In genomic region chr1:171742577-171742922, GRCh38 we compare ENCODE assay signal across 2 cellular contexts.
TF ChIP-seq lines count a peak whose summit lies in the region.

No MANE protein-coding gene starts in this region.

TF ChIP-seq in PFSK-1, 5 proteins besides CTCF, POLR2A, EP300 and RAD21 (continued from another document):
- TF ChIP-seq REST (IDR thresholded peaks at IDR 0.05; ENCODE audit: insufficient read depth in 1 of 2, low read depth in 2 of 2, low read length in 2 of 2): no peak
TF ChIP-seq in PFSK-1: peak in this region for 1.

TF ChIP-seq in K562, 482 proteins besides CTCF, POLR2A, EP300 and RAD21 (continued from another document):
- TF ChIP-seq DPF2 (IDR thresholded peaks at IDR 0.05) (0 out of 2 replicates have a peak, but pooled peaks have one; percentile 11), ZNF668 (CRISPR knock-in tag; IDR thresholded peaks at IDR 0.05) (no peak), CXXC5 (CRISPR knock-in tag; IDR thresholded peaks at IDR 0.05) (no peak), NR2F6 (CRISPR knock-in tag; IDR thresholded peaks at IDR 0.05) (no peak), ZNF133 (CRISPR knock-in tag; IDR thresholded peaks at IDR 0.05) (no peak), SLC30A9 (CRISPR knock-in tag; IDR thresholded peaks at IDR 0.05) (no peak), MCM5 (IDR thresholded peaks at IDR 0.05; ENCODE audit: low read depth) (no peak), ZFX (CRISPR knock-in tag; IDR thresholded peaks at IDR 0.05) (0 out of 2 replicates have a peak, but pooled peaks have one; percentile 11), POLR2H (tag; IDR thresholded peaks at IDR 0.05; ENCODE audit: low read depth) (peak; percentile 32; the same call in 1 of the 2 replicates), EGR1 (conservative IDR thresholded peaks at IDR 0.05) (0 out of 2 replicates have a peak, but pooled peaks have one; percentile 31), ZFP1 (CRISPR knock-in tag; IDR thresholded peaks at IDR 0.05) (0 out of 2 replicates have a peak, but pooled peaks have one; percentile 41), ZKSCAN1 (IDR thresholded peaks at IDR 0.05; ENCODE audit: low read depth, low read length) (no peak), ZBTB8A (IDR thresholded peaks at IDR 0.05; ENCODE audit: partially characterized antibody) (no peak), CBFA2T3 (IDR thresholded peaks at IDR 0.05) (no peak), ZEB2 (IDR thresholded peaks at IDR 0.05) (0 out of 2 replicates have a peak, but pooled peaks have one; percentile 10), GABPA (tag; conservative IDR thresholded peaks at IDR 0.05; ENCODE audit: low read depth) (no peak), GATA2 (CRISPR knock-in tag; IDR thresholded peaks at IDR 0.05) (peak; percentile 67), RERE (CRISPR knock-in tag; IDR thresholded peaks at IDR 0.05; ENCODE audit: borderline replicate concordance) (0 out of 2 replicates have a peak, but pooled peaks have one; percentile 3), ZNF140 (CRISPR knock-in tag; IDR thresholded peaks at IDR 0.05) (no peak), ZNF347 (CRISPR knock-in tag; IDR thresholded peaks at IDR 0.05; ENCODE audit: low read depth) (no peak), VEZF1 (CRISPR knock-in tag; IDR thresholded peaks at IDR 0.05) (peak; percentile 71), ZNF175 (CRISPR knock-in tag; IDR thresholded peaks at IDR 0.05; ENCODE audit: low read depth) (no peak), GTF2E2 (tag; IDR thresholded peaks at IDR 0.05) (peak; percentile 84; the same call in 1 of the 2 replicates), DMBX1 (CRISPR knock-in tag; IDR thresholded peaks at IDR 0.05; ENCODE audit: borderline replicate concordance) (no peak), LEF1 (IDR thresholded peaks at IDR 0.05) (0 out of 2 replicates have a peak, but pooled peaks have one; percentile 17), BRCA1 (IDR thresholded peaks at IDR 0.05) (no peak), BRCA1 (CRISPR knock-in tag; IDR thresholded peaks at IDR 0.05) (no peak), MIER1 (IDR thresholded peaks at IDR 0.05; ENCODE audit: low read depth) (no peak), KLF16 (IDR thresholded peaks at IDR 0.05) (no peak), KLF10 (CRISPR knock-in tag; IDR thresholded peaks at IDR 0.05) (no peak), NR2C2 (CRISPR knock-in tag; IDR thresholded peaks at IDR 0.05) (no peak), NR2C2 (tag; IDR thresholded peaks at IDR 0.05) (no peak), ZBTB7A (IDR thresholded peaks at IDR 0.05; ENCODE audit: borderline replicate concordance, control insufficient read depth, low read depth, low read length) (no peak), ZC3H11A (IDR thresholded peaks at IDR 0.05; ENCODE audit: low read depth, low read length) (no peak), ETV5 (CRISPR knock-in tag; IDR thresholded peaks at IDR 0.05; ENCODE audit: low read depth) (no peak), SMARCA4 (IDR thresholded peaks at IDR 0.05) (0 out of 2 replicates have a peak, but pooled peaks have one; percentile 20), MLLT1 (IDR thresholded peaks at IDR 0.05) (0 out of 4 replicates have a peak, but pooled peaks of 1 of the 2 experiments have one; percentile 26), TCF15 (CRISPR knock-in tag; IDR thresholded peaks at IDR 0.05) (no peak), ZBTB11 (CRISPR knock-in tag; IDR thresholded peaks at IDR 0.05) (no peak), FOXK2 (conservative IDR thresholded peaks at IDR 0.05 in 1 of 2, IDR thresholded peaks at IDR 0.05 in 1 of 2; ENCODE audit: low read depth in 2 of 2) (peak; percentile 9 to 21; a peak in 2 of 4 replicates), ZBTB26 (CRISPR knock-in tag; IDR thresholded peaks at IDR 0.05) (peak; percentile 29; the same call in 1 of the 2 replicates), PPARD (CRISPR knock-in tag; IDR thresholded peaks at IDR 0.05) (no peak), E2F6 (IDR thresholded peaks at IDR 0.05; ENCODE audit: borderline replicate concordance in 1 of 2, extremely low read depth in 1 of 2, insufficient read depth in 1 of 2, insufficient read length in 1 of 2, low read depth in 1 of 2, low read length in 1 of 2, poor library complexity in 1 of 2, severe bottlenecking in 1 of 2) (no peak), NFRKB (IDR thresholded peaks at IDR 0.05; ENCODE audit: low read depth) (0 out of 2 replicates have a peak, but pooled peaks have one; percentile 4), HBP1 (CRISPR knock-in tag; IDR thresholded peaks at IDR 0.05) (0 out of 2 replicates have a peak, but pooled peaks have one; percentile 49)
